ENCODE assay signal across 8 cellular contexts in the genomic region with DNA sequence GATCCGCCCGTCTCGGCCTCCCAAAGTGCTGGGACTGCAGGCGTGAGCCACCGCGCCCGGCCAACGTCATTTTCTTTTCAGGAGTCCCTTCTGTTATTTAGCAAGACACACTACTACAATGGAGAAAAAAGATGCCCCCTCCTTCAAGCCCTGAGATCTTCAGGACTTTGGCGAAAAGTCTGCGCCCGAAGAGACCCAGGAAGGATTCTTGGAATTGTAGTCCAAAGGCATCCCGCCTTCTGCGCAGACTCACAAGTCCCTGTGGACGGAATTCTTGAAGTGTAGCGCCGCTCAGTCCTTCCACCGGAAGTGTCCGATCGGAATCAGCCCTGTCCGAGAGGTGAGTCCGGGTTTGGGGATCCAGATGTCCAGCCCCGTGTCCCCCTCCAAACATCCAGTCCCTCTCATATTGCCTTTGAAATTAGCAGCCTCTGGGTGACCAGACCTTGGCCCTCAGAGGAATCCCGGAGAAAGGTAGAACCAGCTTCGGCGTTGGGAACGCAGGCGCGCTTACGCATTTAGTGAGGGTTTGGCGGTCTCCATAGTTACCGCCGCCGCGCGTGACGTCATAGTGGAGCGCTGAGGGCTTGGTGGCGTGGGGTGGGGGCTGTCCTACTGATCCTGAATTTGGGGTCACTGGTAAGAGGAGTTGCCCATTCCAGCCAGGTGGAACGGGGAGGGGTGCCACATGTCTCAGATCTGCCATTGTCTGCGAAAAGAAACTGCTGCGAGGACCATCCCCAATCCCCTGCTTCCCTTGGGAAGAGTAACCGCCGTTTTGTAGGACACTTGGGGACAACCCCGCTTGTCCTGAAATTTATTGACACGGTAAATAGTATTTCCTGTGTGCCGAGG. TPM values are rescaled to one million over a fixed set of nuclear protein-coding genes. Genes with fewer than 3 reads are reported as not detected.
A peak's percentile ranks its signal among the peaks of the same experiment; 100 is the strongest.
DNase-seq lines count a peak whose midpoint lies in the region; ATAC-seq and TF ChIP-seq lines count a peak whose summit lies in the region.

No MANE protein-coding gene starts in this region.

- DNase-seq in DMS53 (lab: John Stamatoyannopoulos, UW) (peak; percentile 97), KG1 (lab: John Stamatoyannopoulos, UW) (peak; percentile 94), PC-9 (peak; percentile 89 to 95), esophagus muscularis mucosa (ENCODE audit: extremely low spot score) (peak; percentile 99)
- peak; percentile 86 to 89 for DNase-seq in activated T-cell treated with anti-CD3 and anti-CD28 coated beads, Interleukin-2, amount 50 U/mL, for 72 hours
- DNase-seq in stimulated activated CD8-positive, alpha-beta memory T cell treated with anti-CD3 and anti-CD28 coated beads, Interleukin-4, amount 100 ng/mL, for 48 hours, result peak; percentile 94

- no peak for TF ChIP-seq POLR2A in esophagus muscularis mucosa (IDR thresholded peaks at IDR 0.05; ENCODE audit: low read depth)

- H3K79me2 ChIP-seq in PC-9 (ENCODE audit: low read depth), result peaks cover 27% of the 10 kb centered on the region

- ATAC-seq in GM21737 (IDR thresholded peaks at IDR 0.05; ENCODE audit: unreplicated experiment), result peak; percentile 71
- ATAC-seq in activated T-cell treated with anti-CD3 and anti-CD28 coated beads, Interleukin-2, amount 50 U/mL, for 72 hours (replicated peaks in 1 of 2), result peak; percentile 80 to 83

- peak overlapping the region; percentile 91 for H3K4me2 ChIP-seq in PC-9

- no peaks in the 10 kb centered on the region for H4K20me1 ChIP-seq in PC-9 (ENCODE audit: insufficient read depth)

- peak overlapping the region; percentile 82 for H2AFZ ChIP-seq in PC-9

- peak overlapping the region; percentile 90 to 95 for H3K4me3 Mint-ChIP-seq in activated T-cell treated with anti-CD3 and anti-CD28 coated beads, Interleukin-2, amount 50 U/mL, for 72 hours

- H3K4me1 ChIP-seq in PC-9 (replicated peaks; ENCODE audit: insufficient read depth), result peaks cover 15% of the 10 kb centered on the region; the same call in 1 of the 2 replicates
- H3K4me1 ChIP-seq in esophagus muscularis mucosa, result peaks cover 12% of the 10 kb centered on the region in 4 donors
- H3K4me1 ChIP-seq in muscle layer of colon (ENCODE audit: insufficient read depth, low read length), result no peaks in the 10 kb centered on the region

- H3F3A ChIP-seq in PC-9 (ENCODE audit: insufficient read depth, low read depth), result peaks cover 15% of the 10 kb centered on the region; the same call in 1 of the 2 replicates

- peaks cover 0 to 2% of the 10 kb centered on the region in 2 donors for H3K9me3 Mint-ChIP-seq in activated T-cell treated with anti-CD3 and anti-CD28 coated beads, Interleukin-2, amount 50 U/mL, for 72 hours

- POLR2A ChIA-PET in PC-9 (lab: Charles Lee; ENCODE audit: unreplicated experiment), result interaction anchor here (0.6 to 0.7 kb wide), 2 partner anchors 24 to 146 kb away, joined by 3 read pairs; no protein-coding TSS in a partner anchor

- TF ChIP-seq EP300 in esophagus muscularis mucosa (IDR thresholded peaks at IDR 0.05), result no peak

- H3K27me3 ChIP-seq in PC-9 (ENCODE audit: insufficient read depth, low read depth) (no peaks in the 10 kb centered on the region), esophagus muscularis mucosa (no peaks in the 10 kb centered on the region), muscle layer of colon (ENCODE audit: control insufficient read depth in 1 of 2, insufficient read depth in 2 of 2, low read length in 2 of 2) (no peaks in the 10 kb centered on the region)

- no peaks in the 10 kb centered on the region for H3K9me2 ChIP-seq in PC-9 (ENCODE audit: insufficient read depth)

- H3K36me3 Mint-ChIP-seq in activated T-cell treated with anti-CD3 and anti-CD28 coated beads, Interleukin-2, amount 50 U/mL, for 72 hours (ENCODE audit: insufficient read depth in 2 of 2), result peaks cover 6 to 21% of the 10 kb centered on the region in 2 donors

- intact Hi-C loops in PC-9 (cut with micrococcal nuclease; ENCODE audit: unreplicated experiment) (loop anchor here (1.0 to 10.0 kb wide), 5 partner anchors 56 to 462 kb away; a partner anchor contains a TSS), esophagus muscularis mucosa (cut with DNase I) (loop anchor here (5.0 to 10.0 kb wide), 3 partner anchors 51 to 1916 kb away; no protein-coding TSS in a partner anchor)

- TF ChIP-seq CTCF in PC-9 (conservative IDR thresholded peaks at IDR 0.05), result no peak
- TF ChIP-seq CTCF in esophagus muscularis mucosa (IDR thresholded peaks at IDR 0.05), result no peak

- no TSS peak for BruUV-seq in PC-9 (replicated peaks; lab: Mats Ljungman, UMichigan)

- WGBS in esophagus muscularis mucosa, result 0% methylated on average over 16 of the region's 46 CpGs

- H3K9ac ChIP-seq in muscle layer of colon (ENCODE audit: low read length), result peak overlapping the region; percentile 94

- H3K4me3 ChIP-seq in PC-9 (peak overlapping the region; percentile 86), esophagus muscularis mucosa (peak overlapping the region; percentile 69 to 89 (median 74)), muscle layer of colon (ENCODE audit: low read depth in 1 of 2, low read length in 2 of 2) (peak overlapping the region; percentile 92 to 95)

- no peaks in the 10 kb centered on the region for H3K27me3 Mint-ChIP-seq in activated T-cell treated with anti-CD3 and anti-CD28 coated beads, Interleukin-2, amount 50 U/mL, for 72 hours (ENCODE audit: low read depth)

- peaks cover 10% of the 10 kb centered on the region; the same call in 1 of the 2 replicates for H3K9me3 ChIP-seq in PC-9 (ENCODE audit: insufficient read depth, low read depth)
- H3K9me3 ChIP-seq in esophagus muscularis mucosa, result no peaks in the 10 kb centered on the region
- no peaks in the 10 kb centered on the region for H3K9me3 ChIP-seq in muscle layer of colon (ENCODE audit: low read length)

- peaks cover 40% of the 10 kb centered on the region for H3K4me1 Mint-ChIP-seq in activated T-cell treated with anti-CD3 and anti-CD28 coated beads, Interleukin-2, amount 50 U/mL, for 72 hours (ENCODE audit: low read depth)

- H3K27ac ChIP-seq in PC-9, result peak overlapping the region; percentile 98
- peak overlapping the region; percentile 81 to 89 (median 88) for H3K27ac ChIP-seq in esophagus muscularis mucosa (replicated peaks in 1 of 4)
- peak overlapping the region; percentile 93 for H3K27ac ChIP-seq in muscle layer of colon (ENCODE audit: low read depth, low read length)

- H3K36me3 ChIP-seq in PC-9 (ENCODE audit: low read depth) (peaks cover 20% of the 10 kb centered on the region; the same call in 1 of the 2 replicates), esophagus muscularis mucosa (peaks cover 0 to 6% (median 3%) of the 10 kb centered on the region in 4 donors), muscle layer of colon (ENCODE audit: insufficient read depth, low read length) (no peaks in the 10 kb centered on the region)

- CTCF ChIA-PET in PC-9 (lab: Charles Lee), result no interaction called here

- peak overlapping the region; percentile 98 for H3K27ac Mint-ChIP-seq in activated T-cell treated with anti-CD3 and anti-CD28 coated beads, Interleukin-2, amount 50 U/mL, for 72 hours

RNA-seq across cellular contexts. Expression of a gene that starts 0.5 kb away (rescaled TPM):
- 10.5 and 12.6 TPM in 2 replicates for total RNA-seq in PC-9 (2021)
- total RNA-seq in activated T-cell treated with anti-CD3 and anti-CD28 coated beads, Interleukin-2, amount 50 U/mL, for 72 hours, result 1 to 10 TPM; 5.1 to 6.1 TPM
- total RNA-seq in esophagus muscularis mucosa, result 1 to 10 TPM in 1 of 4 donors, under 1 TPM in 3; 0.40 to 1.1 (median 0.66) TPM

RNA-seq across cellular contexts. Expression of a gene that starts 43.6 kb away (rescaled TPM):
- total RNA-seq in PC-9 (2021) (5.6 and 5.9 TPM in 2 replicates), esophagus muscularis mucosa (1 to 10 TPM; 2.9 to 7.4 (median 3.4) TPM)
- total RNA-seq in activated T-cell treated with anti-CD3 and anti-CD28 coated beads, Interleukin-2, amount 50 U/mL, for 72 hours, result 1 to 10 TPM; 5.1 to 7.9 TPM

Comparison
In these comparisons a context has a peak if more than half of its experiments do, and no peak if none do; other contexts are left out.
1. Peak in every context shown above with its lines: DNase-seq, ATAC-seq, H3K4me3 ChIP-seq and H3K27ac ChIP-seq.